Comparison of ENCODE assay signal across 24 cellular contexts in genomic region chr14:103016594-103016993, GRCh38. TPM values are rescaled to one million over a fixed set of nuclear protein-coding genes. Genes with fewer than 3 reads are reported as not detected.
A peak's percentile ranks its signal among the peaks of the same experiment; 100 is the strongest.
DNase-seq lines count a peak whose midpoint lies in the region; ATAC-seq, FAIRE-seq and TF ChIP-seq lines count a peak whose summit lies in the region.
"Had no signal": no experiment of that assay in that cellular context is flagged by ENCODE, and none has a peak within 500 bp of the region (broad histone marks: within the 10 kb centered on the region; RNA-seq: fewer than 3 reads in every experiment).

No MANE protein-coding gene starts in this region.

- no peak overlapping the region for H3K4me3 ChIP-seq in mammary epithelial cell (replicated peaks in 1 of 3; ENCODE audit: insufficient read depth in 1 of 3, low read depth in 2 of 3, low read length in 3 of 3)
- no peak overlapping the region for H3K4me3 ChIP-seq in K562
- H3K4me3 ChIP-seq in pancreas: no peak overlapping the region
- H3K4me3 ChIP-seq: SJSA1 had no signal

- H3K27ac ChIP-seq in mammary epithelial cell (ENCODE audit: insufficient read depth, low read depth, low read length): no peak overlapping the region
- H3K27ac ChIP-seq in K562 (ENCODE audit: extremely low read depth, low read depth, low read length): no peak overlapping the region
- H3K27ac ChIP-seq in pancreas: no peak overlapping the region
- H3K27ac ChIP-seq: 22Rv1, SJSA1 had no signal

- H3K9me1 ChIP-seq in K562 (ENCODE audit: control insufficient read depth, insufficient read depth, low read length): no peaks in the 10 kb centered on the region

- dilution Hi-C loops in mammary epithelial cell (cut with HindIII; ENCODE audit: low sequenced_read_pairs): no loop called here

- H4K20me1 ChIP-seq in mammary epithelial cell (ENCODE audit: insufficient read depth, low read length): peaks cover 5% of the 10 kb centered on the region
- H4K20me1 ChIP-seq in K562 (replicated peaks; ENCODE audit: control insufficient read depth, insufficient read depth, low read length): no peaks in the 10 kb centered on the region

- no peaks in the 10 kb centered on the region for H3K9me3 Mint-ChIP-seq in MCF 10A (ENCODE audit: unreplicated experiment)
- no peaks in the 10 kb centered on the region for H3K9me3 Mint-ChIP-seq in neural crest cell

- TF ChIP-seq CTCF in MCF 10A (IDR thresholded peaks at IDR 0.05; ENCODE audit: unreplicated experiment) (no peak), mammary epithelial cell (conservative IDR thresholded peaks at IDR 0.05 in 1 of 2, IDR thresholded peaks at IDR 0.05 in 1 of 2; ENCODE audit: extremely low read depth in 1 of 2, insufficient read depth in 1 of 2, low read depth in 1 of 2, low read length in 2 of 2) (no peak), K562 (IDR thresholded peaks at IDR 0.05 in 2 of 3, conservative IDR thresholded peaks at IDR 0.05 in 1 of 3; ENCODE audit: insufficient read depth in 2 of 3, low read depth in 1 of 3, low read length in 3 of 3) (no peak), neural crest cell (conservative IDR thresholded peaks at IDR 0.05) (no peak), pancreas (IDR thresholded peaks at IDR 0.05) (no peak)

- WGBS in mammary epithelial cell (ENCODE audit: low coverage, missing lambda C conversion rate): 97% methylated on average over 4 of the region's 6 CpGs
- 14% methylated on average over 5 of the region's 6 CpGs for WGBS in K562 (ENCODE audit: insufficient coverage, low coverage, missing lambda C conversion rate)
- WGBS in pancreas, 2 donors: 87 to 89% methylated on average over 6 of the region's 6 CpGs

- ATAC-seq in K562 (peak; percentile 60), GM18519 (IDR thresholded peaks at IDR 0.05; ENCODE audit: low FRiP score, unreplicated experiment) (no peak), pancreas (no peak)
- ATAC-seq: Panc1 had no signal

- H3K79me2 ChIP-seq in mammary epithelial cell (ENCODE audit: insufficient read depth, low read length) (peaks cover 96% of the 10 kb centered on the region), K562 (ENCODE audit: control insufficient read depth, insufficient read depth, low read length) (no peaks in the 10 kb centered on the region; the same call in 1 of the 3 replicates)

- H3K9ac ChIP-seq in mammary epithelial cell (ENCODE audit: insufficient read depth, low read length) (no peak overlapping the region), K562 (ENCODE audit: insufficient read depth in 1 of 2, low read depth in 2 of 2, low read length in 2 of 2) (no peak overlapping the region; a peak in 1 of 4 replicates)

- BruUV-seq in MCF 10A (replicated peaks; lab: Mats Ljungman, UMichigan) (no TSS peak), mammary epithelial cell (replicated peaks; lab: Mats Ljungman, UMichigan) (no TSS peak), K562 (replicated peaks; lab: Mats Ljungman, UMichigan) (no TSS peak)

- no peak overlapping the region for H3K4me3 Mint-ChIP-seq in MCF 10A (ENCODE audit: unreplicated experiment)
- no peak overlapping the region for H3K4me3 Mint-ChIP-seq in neural crest cell
- H3K4me3 Mint-ChIP-seq: CD14-positive monocyte had no signal

- no peak overlapping the region for H3K4me2 ChIP-seq in mammary epithelial cell (ENCODE audit: insufficient read depth, low read depth, low read length)
- H3K4me2 ChIP-seq in K562 (ENCODE audit: insufficient read depth, low read length): no peak overlapping the region

- POLR2A ChIA-PET in MCF 10A (lab: Yijun Ruan, JAX) (interaction anchor here (0.8 to 1.3 kb wide), 4 partner anchors 8 to 41 kb away, joined by 3 to 4 read pairs (median 3); partner anchors contain the start of gene CDC42BPB), K562 (lab: Yijun Ruan, JAX) (no interaction called here)

- H3K9me3 ChIP-seq in mammary epithelial cell (replicated peaks; ENCODE audit: insufficient read depth, low read length) (no peaks in the 10 kb centered on the region), K562 (replicated peaks; ENCODE audit: control insufficient read depth, insufficient read depth, low read depth, low read length) (no peaks in the 10 kb centered on the region), pancreas (no peaks in the 10 kb centered on the region)
- H3K9me3 ChIP-seq: SJSA1 had no signal

- H3K27me3 ChIP-seq in mammary epithelial cell (ENCODE audit: insufficient read depth, low read length): no peaks in the 10 kb centered on the region
- no peaks in the 10 kb centered on the region for H3K27me3 ChIP-seq in K562 (ENCODE audit: control insufficient read depth in 2 of 2, insufficient read depth in 2 of 2, low read length in 2 of 2)
- no peaks in the 10 kb centered on the region for H3K27me3 ChIP-seq in pancreas
- H3K27me3 ChIP-seq: SJSA1 had no signal

- H3K4me1 ChIP-seq in mammary epithelial cell (ENCODE audit: insufficient read depth, low read length): peaks cover 20% of the 10 kb centered on the region
- peaks cover 13 to 18% of the 10 kb centered on the region in 2 experiments for H3K4me1 ChIP-seq in K562 (replicated peaks in 1 of 2; ENCODE audit: control insufficient read depth in 2 of 2, insufficient read depth in 2 of 2, low read length in 2 of 2)
- peaks cover 0 to 2% (median 0%) of the 10 kb centered on the region in 3 donors for H3K4me1 ChIP-seq in pancreas

- no peak overlapping the region for H2AFZ ChIP-seq in mammary epithelial cell (ENCODE audit: low read depth, low read length)
- no peak overlapping the region for H2AFZ ChIP-seq in K562 (ENCODE audit: low read depth, low read length)

- H3K27me3 Mint-ChIP-seq in MCF 10A (ENCODE audit: insufficient read depth, unreplicated experiment): no peaks in the 10 kb centered on the region
- H3K27me3 Mint-ChIP-seq in neural crest cell (ENCODE audit: low read depth): no peaks in the 10 kb centered on the region

- CTCF ChIA-PET in MCF 10A (lab: Yijun Ruan, JAX) (interaction anchor here (0.6 to 1.2 kb wide), 4 partner anchors 12 to 344 kb away, joined by 3 to 5 read pairs (median 4); no protein-coding TSS in a partner anchor), mammary epithelial cell (lab: Charles Lee; ENCODE audit: low non-redundant PET) (no interaction called here), K562 (lab: Yijun Ruan, JAX; ENCODE audit: low intra/inter-chr PET ratio) (no interaction called here)

- intact Hi-C loops in MCF 10A (cut with micrococcal nuclease) (no loop called here), mammary epithelial cell (cut with micrococcal nuclease) (no loop called here), K562 (cut with micrococcal nuclease) (no loop called here), pancreas (cut with DNase I) (no loop called here)

- H3K27ac Mint-ChIP-seq in MCF 10A (ENCODE audit: low read depth, unreplicated experiment) (peak overlapping the region; percentile 82), neural crest cell (ENCODE audit: unreplicated experiment) (peak overlapping the region; percentile 77)

- no peak for TF ChIP-seq RAD21 in K562 (CRISPR knock-in tag; conservative IDR thresholded peaks at IDR 0.05 in 1 of 2, IDR thresholded peaks at IDR 0.05 in 1 of 2)

- FAIRE-seq in K562 (lab: Jason Lieb, UNC) (no peak), pancreas (lab: Jason Lieb, UNC) (no peak)
- FAIRE-seq: D721Med, GM19239, H1 had no signal

- in situ Hi-C loops in mammary epithelial cell (cut with MboI; ENCODE audit: low sequenced_read_pairs in 2 of 2): no loop called here
- in situ Hi-C loops in K562 (cut with MboI): no loop called here

- TF ChIP-seq POLR2A in K562 (conservative IDR thresholded peaks at IDR 0.05): no peak

- H3K4me1 Mint-ChIP-seq in MCF 10A (ENCODE audit: insufficient read depth, unreplicated experiment): peaks cover 45% of the 10 kb centered on the region
- peaks cover 54% of the 10 kb centered on the region for H3K4me1 Mint-ChIP-seq in neural crest cell

- TF ChIP-seq EP300 in K562 (IDR thresholded peaks at IDR 0.05; ENCODE audit: low read length): no peak

- peaks cover 4% of the 10 kb centered on the region for H3K36me3 Mint-ChIP-seq in MCF 10A (ENCODE audit: insufficient read depth, unreplicated experiment)
- H3K36me3 Mint-ChIP-seq in neural crest cell (ENCODE audit: low read depth): peaks cover 4% of the 10 kb centered on the region

- DNase-seq in MCF 10A (ENCODE audit: unreplicated experiment): no peak
- no peak for DNase-seq in mammary epithelial cell
- no peak for DNase-seq in K562 (ENCODE audit: extremely low read depth in 1 of 4, low spot score in 3 of 4)
- DNase-seq in neural crest cell (ENCODE audit: low read depth, low spot score): no peak
- DNase-seq in activated naive CD4-positive, alpha-beta T cell (lab: John Stamatoyannopoulos, UW): no peak
- DNase-seq in T-helper 1 cell: no peak
- DNase-seq in pancreas: no peak
- DNase-seq: DMS53; EL; GF-D8; NCI-H1092 treated with DMSO at 0.1 percent for 48 hours; NCI-H1436 treated with DMSO at 0.1 percent for 48 hours; NCI-H2029; NCI-H2227 treated with DMSO at 0.1 percent for 48 hours; NCI-H748 treated with DMSO at 0.1 percent for 48 hours; NK-92 treated with Interleukin-12 subunit alpha and Interleukin-12 subunit beta, amount 100 ng/mL, for 24 hours had no signal

- H3K36me3 ChIP-seq in mammary epithelial cell (ENCODE audit: insufficient read depth, low read length) (no peaks in the 10 kb centered on the region), K562 (ENCODE audit: control insufficient read depth, insufficient read depth, low read length) (no peaks in the 10 kb centered on the region), pancreas (no peaks in the 10 kb centered on the region)

RNA-seq across cellular contexts. Expression of gene CDC42BPB, which starts 40.8 kb away (rescaled TPM):
- total RNA-seq in MCF 10A (2022) (82.7 and 91.1 TPM in 2 replicates), mammary epithelial cell (10 to 100 TPM; 73.5 to 82.5 TPM), K562 (2014; rRNA removed) (12.6 and 15.1 TPM in 2 replicates), K562 (2014; rRNA removed; fragmentation: Illumina TruSeq; extraction: Trizol) (8.8 and 9.0 TPM in 2 replicates), K562 (2015; rRNA removed; fragmentation: Illumina TruSeq; extraction: Trizol) (8.7 and 9.7 TPM in 2 replicates), K562 (2021) (19.6 and 24.3 TPM in 2 replicates), neural crest cell (94.4 and 94.8 TPM in 2 replicates), pancreas (10 to 100 TPM; 27.2 to 45.5 (median 31.0) TPM)
- polyA plus RNA-seq in mammary epithelial cell (52.4 TPM), K562 (2011; rRNA removed) (19.5 and 22.9 TPM in 2 replicates), K562 (2014; fragmentation: Illumina TruSeq; extraction: Trizol) (16.5 and 17.0 TPM in 2 replicates), K562 (2014; fragmentation: Nextera tagmentation; extraction: Ambion mirVana) (under 1 TPM; 0.07 to 0.25 TPM), K562 (2014; rRNA removed) (13.9 and 15.0 TPM in 2 replicates), pancreas (10 to 100 TPM; 33.5 to 34.5 TPM)
- polyA minus RNA-seq in mammary epithelial cell: 196 TPM
- 119 and 196 TPM in 2 replicates for total RNA-seq in K562 (2011; cell fraction: chromatin; rRNA removed; ENCODE audit: low replicate concordance)
- 64.6 and 73.0 TPM in 2 replicates for total RNA-seq in K562 (2011; cell fraction: nucleolus; rRNA removed)
- 59.7 and 71.4 TPM in 2 replicates for total RNA-seq in K562 (2011; cell fraction: nucleoplasm; rRNA removed)
- polyA plus RNA-seq in K562 (2011; cell fraction: cytosol; rRNA removed): 11.9 and 18.9 TPM in 2 replicates
- 48.6 and 73.5 TPM in 2 replicates for polyA plus RNA-seq in K562 (2011; cell fraction: nucleus; rRNA removed)
- polyA plus RNA-seq in K562 (2012): 17.6 and 18.7 TPM in 2 replicates
- polyA minus RNA-seq in K562 (2011; rRNA and poly(A)+ RNA removed): 18.5 and 26.6 TPM in 2 replicates
- polyA minus RNA-seq in K562 (2011; cell fraction: cytosol; rRNA and poly(A)+ RNA removed): 21.0 and 21.4 TPM in 2 replicates
- polyA minus RNA-seq in K562 (2011; cell fraction: nucleus; rRNA and poly(A)+ RNA removed): 22.5 and 33.5 TPM in 2 replicates
